Comparison of ENCODE assay signal across 1 cellular context in genomic region chr5:109700516-109701174, GRCh38.
TF ChIP-seq lines count a peak whose summit lies in the region.

No MANE protein-coding gene starts in this region.

TF ChIP-seq in GM23338, 12 proteins besides CTCF, POLR2A, EP300 and RAD21 (continued from another document):
- TF ChIP-seq ZNF462 (CRISPR knock-in tag; IDR thresholded peaks at IDR 0.05) (no peak), NANOG (IDR thresholded peaks at IDR 0.05; ENCODE audit: borderline replicate concordance) (no peak), ZNF114 (CRISPR knock-in tag; IDR thresholded peaks at IDR 0.05) (no peak), REST (IDR thresholded peaks at IDR 0.05; ENCODE audit: unreplicated experiment) (no peak), EZH2 (IDR thresholded peaks at IDR 0.05; ENCODE audit: low read depth, unreplicated experiment) (no peak), ETS1 (IDR thresholded peaks at IDR 0.05) (no peak), ZNF331 (CRISPR knock-in tag; IDR thresholded peaks at IDR 0.05; ENCODE audit: low read depth) (no peak), EZH2phosphoT487 (IDR thresholded peaks at IDR 0.05; ENCODE audit: unreplicated experiment) (no peak)
